In genomic region chr22:50439314-50440250, GRCh38 we compare ENCODE assay signal across 1 cellular context.
TF ChIP-seq lines count a peak whose summit lies in the region.

No MANE protein-coding gene starts in this region.

TF ChIP-seq in GM12878, 131 proteins besides CTCF, POLR2A, EP300 and RAD21:
- TF ChIP-seq PML (IDR thresholded peaks at IDR 0.05; ENCODE audit: low read length) (no peak), PBX3 (IDR thresholded peaks at IDR 0.05; ENCODE audit: insufficient replicate concordance, low read depth, low read length) (no peak), SIX5 (IDR thresholded peaks at IDR 0.05; ENCODE audit: low read depth, low read length, severe bottlenecking) (no peak), RUNX3 (IDR thresholded peaks at IDR 0.05; ENCODE audit: low read length) (no peak), HDGF (IDR thresholded peaks at IDR 0.05) (no peak), NBN (IDR thresholded peaks at IDR 0.05) (no peak), TAF1 (IDR thresholded peaks at IDR 0.05; ENCODE audit: borderline replicate concordance, low read depth, low read length) (no peak), CBFB (IDR thresholded peaks at IDR 0.05; ENCODE audit: low read depth) (no peak), IRF3 (IDR thresholded peaks at IDR 0.05) (no peak), ETV6 (conservative IDR thresholded peaks at IDR 0.05 in 1 of 2, IDR thresholded peaks at IDR 0.05 in 1 of 2; ENCODE audit: borderline replicate concordance in 1 of 2, low read depth in 1 of 2) (no peak), NR2F1 (conservative IDR thresholded peaks at IDR 0.05) (no peak), ZZZ3 (IDR thresholded peaks at IDR 0.05; ENCODE audit: control insufficient read depth, insufficient read length, low read depth) (no peak), HDAC6 (IDR thresholded peaks at IDR 0.05; ENCODE audit: unreplicated experiment) (no peak)
- TF ChIP-seq, protein P1, sequence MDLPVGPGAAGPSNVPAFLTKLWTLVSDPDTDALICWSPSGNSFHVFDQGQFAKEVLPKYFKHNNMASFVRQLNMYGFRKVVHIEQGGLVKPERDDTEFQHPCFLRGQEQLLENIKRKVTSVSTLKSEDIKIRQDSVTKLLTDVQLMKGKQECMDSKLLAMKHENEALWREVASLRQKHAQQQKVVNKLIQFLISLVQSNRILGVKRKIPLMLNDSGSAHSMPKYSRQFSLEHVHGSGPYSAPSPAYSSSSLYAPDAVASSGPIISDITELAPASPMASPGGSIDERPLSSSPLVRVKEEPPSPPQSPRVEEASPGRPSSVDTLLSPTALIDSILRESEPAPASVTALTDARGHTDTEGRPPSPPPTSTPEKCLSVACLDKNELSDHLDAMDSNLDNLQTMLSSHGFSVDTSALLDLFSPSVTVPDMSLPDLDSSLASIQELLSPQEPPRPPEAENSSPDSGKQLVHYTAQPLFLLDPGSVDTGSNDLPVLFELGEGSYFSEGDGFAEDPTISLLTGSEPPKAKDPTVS (IDR thresholded peaks at IDR 0.05; ENCODE audit: low read depth, low read length) = no peak
